37 cellular contexts compared by ENCODE assay signal in the genomic region with DNA sequence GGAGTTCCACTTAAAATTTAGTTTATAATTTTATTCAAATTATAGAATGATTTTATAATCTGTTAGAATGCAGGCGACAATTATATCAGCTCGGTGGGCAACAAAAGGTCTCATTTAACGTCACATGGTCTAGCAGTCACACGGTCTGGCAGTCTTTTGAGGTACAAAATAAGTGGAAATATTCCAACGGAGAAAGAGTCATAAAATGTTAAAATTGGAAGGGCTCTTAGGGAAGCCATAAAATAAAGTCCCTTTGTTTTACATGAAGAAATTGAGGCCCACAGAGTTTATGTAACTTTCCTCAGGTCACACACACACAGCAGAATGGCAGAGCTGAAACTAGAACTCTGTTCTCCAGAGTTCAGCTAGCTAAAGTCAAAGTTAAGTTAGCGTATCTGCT.
"Had no signal": no experiment of that assay in that cellular context is flagged by ENCODE, and none has a peak within 500 bp of the region (broad histone marks: within the 10 kb centered on the region; RNA-seq: fewer than 3 reads in every experiment).

No MANE protein-coding gene starts in this region.

- H3K9me3 ChIP-seq: adrenal gland, ascending aorta, body of pancreas, breast epithelium had no signal

- H3K27me3 ChIP-seq: adrenal gland, ascending aorta, body of pancreas, brain microvascular endothelial cell, breast epithelium, cardiac muscle cell had no signal

- H3K9me3 Mint-ChIP-seq: activated naive CD4-positive, alpha-beta T cell treated with anti-CD3 and anti-CD28 coated beads for 36 hours; activated naive CD4-positive, alpha-beta T cell treated with anti-CD3 and anti-CD28 coated beads, Interleukin-2, amount 10 ng/mL, durations not matched to agents 7 days and 5 days; activated naive CD4-positive, alpha-beta T cell treated with anti-CD3 and anti-CD28 coated beads, Interleukin-2, amount 50 U/mL, for 24 hours; activated naive CD4-positive, alpha-beta T cell treated with anti-CD3 and anti-CD28 coated beads, Interleukin-2, amount 50 U/mL, for 72 hours; activated naive CD8-positive, alpha-beta T cell treated with anti-CD3 and anti-CD28 coated beads for 36 hours; activated naive CD8-positive, alpha-beta T cell treated with anti-CD3 and anti-CD28 coated beads, Interleukin-2, amount 10 ng/mL, durations not matched to agents 7 days and 5 days; activated naive CD8-positive, alpha-beta T cell treated with anti-CD3 and anti-CD28 coated beads, Interleukin-2, amount 50 U/mL, for 24 hours; activated T-cell treated with anti-CD3 and anti-CD28 coated beads, Interleukin-2, amount 50 U/mL, for 24 hours; activated T-cell treated with anti-CD3 and anti-CD28 coated beads, Interleukin-2, amount 50 U/mL, for 4 hours; activated T-cell treated with anti-CD3 and anti-CD28 coated beads, Interleukin-2, amount 50 U/mL, for 72 hours; activated T-helper 1 cell treated with anti-CD3 and anti-CD28 coated beads, Interleukin-12 subunit alpha, Interleukin-12 subunit beta, Interleukin-2, Interleukin-4 antibody, amounts not matched to agents 30 ng/mL and 10 ng/mL and 1 ng/mL, durations not matched to agents 14 hours and 24 hours and 36 hours; activated T-helper 17 cell treated with anti-CD3 and anti-CD28 coated beads, Interleukin-2, amount 50 U/mL, for 72 hours; activated T-helper 2 cell treated with anti-CD3 and anti-CD28 coated beads, Interferon-gamma antibody, Interleukin-2, Interleukin-4, amounts not matched to agents 10 μg/mL and 5 μg/mL and 100 μg/mL, durations not matched to agents 14 hours and 24 hours and 36 hours; brain; central memory CD8-positive, alpha-beta T cell had no signal

- H3K27ac Mint-ChIP-seq: activated naive CD4-positive, alpha-beta T cell treated with anti-CD3 and anti-CD28 coated beads for 36 hours; activated naive CD4-positive, alpha-beta T cell treated with anti-CD3 and anti-CD28 coated beads, Interleukin-2, amount 10 ng/mL, durations not matched to agents 7 days and 5 days; activated naive CD4-positive, alpha-beta T cell treated with anti-CD3 and anti-CD28 coated beads, Interleukin-2, amount 50 U/mL, for 24 hours; activated naive CD4-positive, alpha-beta T cell treated with anti-CD3 and anti-CD28 coated beads, Interleukin-2, amount 50 U/mL, for 72 hours; activated naive CD8-positive, alpha-beta T cell; activated naive CD8-positive, alpha-beta T cell treated with anti-CD3 and anti-CD28 coated beads for 36 hours; activated naive CD8-positive, alpha-beta T cell treated with anti-CD3 and anti-CD28 coated beads, Interleukin-2, amount 10 ng/mL, durations not matched to agents 7 days and 5 days; activated naive CD8-positive, alpha-beta T cell treated with anti-CD3 and anti-CD28 coated beads, Interleukin-2, amount 50 U/mL, for 24 hours; activated T-cell treated with anti-CD3 and anti-CD28 coated beads, Interleukin-2, amount 50 U/mL, for 24 hours; activated T-cell treated with anti-CD3 and anti-CD28 coated beads, Interleukin-2, amount 50 U/mL, for 72 hours; activated T-helper 1 cell treated with anti-CD3 and anti-CD28 coated beads, Interleukin-12 subunit alpha, Interleukin-12 subunit beta, Interleukin-2, Interleukin-4 antibody, amounts not matched to agents 30 ng/mL and 10 ng/mL and 1 ng/mL, durations not matched to agents 14 hours and 24 hours and 36 hours; activated T-helper 17 cell treated with anti-CD3 and anti-CD28 coated beads, Interleukin-2, amount 50 U/mL, for 72 hours; activated T-helper 2 cell treated with anti-CD3 and anti-CD28 coated beads, Interferon-gamma antibody, Interleukin-2, Interleukin-4, amounts not matched to agents 10 μg/mL and 5 μg/mL and 100 μg/mL, durations not matched to agents 14 hours and 24 hours and 36 hours; brain had no signal

- H3K4me3 Mint-ChIP-seq: activated naive CD4-positive, alpha-beta T cell treated with anti-CD3 and anti-CD28 coated beads for 36 hours; activated naive CD4-positive, alpha-beta T cell treated with anti-CD3 and anti-CD28 coated beads, Interleukin-2, amount 10 ng/mL, durations not matched to agents 7 days and 5 days; activated naive CD4-positive, alpha-beta T cell treated with anti-CD3 and anti-CD28 coated beads, Interleukin-2, amount 50 U/mL, for 24 hours; activated naive CD8-positive, alpha-beta T cell; activated naive CD8-positive, alpha-beta T cell treated with anti-CD3 and anti-CD28 coated beads for 36 hours; activated naive CD8-positive, alpha-beta T cell treated with anti-CD3 and anti-CD28 coated beads, Interleukin-2, amount 10 ng/mL, durations not matched to agents 7 days and 5 days; activated naive CD8-positive, alpha-beta T cell treated with anti-CD3 and anti-CD28 coated beads, Interleukin-2, amount 50 U/mL, for 24 hours; activated T-cell treated with anti-CD3 and anti-CD28 coated beads, Interleukin-2, amount 50 U/mL, for 24 hours; activated T-cell treated with anti-CD3 and anti-CD28 coated beads, Interleukin-2, amount 50 U/mL, for 4 hours; activated T-cell treated with anti-CD3 and anti-CD28 coated beads, Interleukin-2, amount 50 U/mL, for 72 hours; activated T-helper 1 cell treated with anti-CD3 and anti-CD28 coated beads, Interleukin-12 subunit alpha, Interleukin-12 subunit beta, Interleukin-2, Interleukin-4 antibody, amounts not matched to agents 30 ng/mL and 10 ng/mL and 1 ng/mL, durations not matched to agents 14 hours and 24 hours and 36 hours; activated T-helper 17 cell treated with anti-CD3 and anti-CD28 coated beads, Interleukin-2, amount 50 U/mL, for 72 hours; brain; central memory CD8-positive, alpha-beta T cell had no signal

- H3K4me1 Mint-ChIP-seq: activated naive CD4-positive, alpha-beta T cell treated with anti-CD3 and anti-CD28 coated beads, Interleukin-2, amount 10 ng/mL, durations not matched to agents 7 days and 5 days; activated naive CD4-positive, alpha-beta T cell treated with anti-CD3 and anti-CD28 coated beads, Interleukin-2, amount 50 U/mL, for 24 hours; activated naive CD8-positive, alpha-beta T cell treated with anti-CD3 and anti-CD28 coated beads for 36 hours; activated naive CD8-positive, alpha-beta T cell treated with anti-CD3 and anti-CD28 coated beads, Interleukin-2, amount 10 ng/mL, durations not matched to agents 7 days and 5 days; activated naive CD8-positive, alpha-beta T cell treated with anti-CD3 and anti-CD28 coated beads, Interleukin-2, amount 50 U/mL, for 24 hours; activated T-helper 17 cell treated with anti-CD3 and anti-CD28 coated beads, Interleukin-2, amount 50 U/mL, for 72 hours; brain; central memory CD8-positive, alpha-beta T cell had no signal

- H3K4me1 ChIP-seq: adrenal gland, ascending aorta, body of pancreas, breast epithelium had no signal

- H3K4me3 ChIP-seq: adrenal gland, ascending aorta, body of pancreas, breast epithelium, cardiac muscle cell had no signal

- H3K27ac ChIP-seq: adrenal gland, ascending aorta, body of pancreas, brain microvascular endothelial cell, breast epithelium, cardiac muscle cell had no signal

- DNase-seq: activated effector memory CD4-positive, alpha-beta T cell treated with anti-CD3 and anti-CD28 coated beads, Interleukin-2, amount 50 U/mL, for 16 hours; activated effector memory CD4-positive, alpha-beta T cell treated with Interleukin-2 at 50 U/mL for 16 hours; activated gamma-delta T cell; activated gamma-delta T cell treated with Interleukin-2 at 50 U/mL for 16 hours; activated naive CD4-positive, alpha-beta T cell; activated naive CD4-positive, alpha-beta T cell treated with anti-CD3 and anti-CD28 coated beads for 36 hours; activated naive CD4-positive, alpha-beta T cell treated with anti-CD3 and anti-CD28 coated beads, Interleukin-2, amount 10 ng/mL, durations not matched to agents 7 days and 5 days; activated naive CD4-positive, alpha-beta T cell treated with Interleukin-2 at 50 U/mL for 16 hours; activated naive CD8-positive, alpha-beta T cell treated with anti-CD3 and anti-CD28 coated beads for 36 hours; activated naive CD8-positive, alpha-beta T cell treated with anti-CD3 and anti-CD28 coated beads, Interleukin-2, amount 10 ng/mL, durations not matched to agents 7 days and 5 days; activated naive CD8-positive, alpha-beta T cell treated with anti-CD3 and anti-CD28 coated beads, Interleukin-2, amount 50 U/mL, for 24 hours; activated T-cell treated with anti-CD3 and anti-CD28 coated beads, Interleukin-2, amount 50 U/mL, for 1 hour; activated T-cell treated with anti-CD3 and anti-CD28 coated beads, Interleukin-2, amount 50 U/mL, for 24 hours; activated T-cell treated with anti-CD3 and anti-CD28 coated beads, Interleukin-2, amount 50 U/mL, for 4 hours; activated T-cell treated with anti-CD3 and anti-CD28 coated beads, Interleukin-2, amount 50 U/mL, for 48 hours; activated T-cell treated with anti-CD3 and anti-CD28 coated beads, Interleukin-2, amount 50 U/mL, for 72 hours; adrenal gland; amniotic stem cell; amygdala; anterior cingulate cortex; aorta; body of pancreas; brain microvascular endothelial cell; caudate nucleus; central memory CD4-positive, alpha-beta T cell; cerebellar nuclear complex had no signal

- ATAC-seq: activated naive CD4-positive, alpha-beta T cell treated with anti-CD3 and anti-CD28 coated beads, Interleukin-2, amount 50 U/mL, for 72 hours; activated naive CD8-positive, alpha-beta T cell treated with anti-CD3 and anti-CD28 coated beads, Interleukin-2, amount 50 U/mL, for 24 hours; activated T-cell treated with anti-CD3 and anti-CD28 coated beads, Interleukin-2, amount 50 U/mL, for 4 hours; activated T-cell treated with anti-CD3 and anti-CD28 coated beads, Interleukin-2, amount 50 U/mL, for 72 hours; activated T-helper 17 cell treated with anti-CD3 and anti-CD28 coated beads, Interleukin-2, amount 50 U/mL, for 72 hours; body of pancreas had no signal

- H3K27me3 Mint-ChIP-seq: activated naive CD4-positive, alpha-beta T cell treated with anti-CD3 and anti-CD28 coated beads, Interleukin-2, amount 10 ng/mL, durations not matched to agents 7 days and 5 days; activated naive CD4-positive, alpha-beta T cell treated with anti-CD3 and anti-CD28 coated beads, Interleukin-2, amount 50 U/mL, for 24 hours; activated naive CD8-positive, alpha-beta T cell; activated naive CD8-positive, alpha-beta T cell treated with anti-CD3 and anti-CD28 coated beads for 36 hours; activated naive CD8-positive, alpha-beta T cell treated with anti-CD3 and anti-CD28 coated beads, Interleukin-2, amount 10 ng/mL, durations not matched to agents 7 days and 5 days; activated naive CD8-positive, alpha-beta T cell treated with anti-CD3 and anti-CD28 coated beads, Interleukin-2, amount 50 U/mL, for 24 hours; activated T-cell treated with anti-CD3 and anti-CD28 coated beads, Interleukin-2, amount 50 U/mL, for 24 hours; activated T-helper 17 cell treated with anti-CD3 and anti-CD28 coated beads, Interleukin-2, amount 50 U/mL, for 72 hours; brain; central memory CD8-positive, alpha-beta T cell had no signal
